27 cellular contexts compared by ENCODE assay signal in genomic region chr16:87881327-87882200, GRCh38. TPM values are rescaled to one million over a fixed set of nuclear protein-coding genes. Genes with fewer than 3 reads are reported as not detected.
A peak's percentile ranks its signal among the peaks of the same experiment; 100 is the strongest.
DNase-seq lines count a peak whose midpoint lies in the region; ATAC-seq, FAIRE-seq and TF ChIP-seq lines count a peak whose summit lies in the region.
"Had no signal": no experiment of that assay in that cellular context is flagged by ENCODE, and none has a peak within 500 bp of the region (broad histone marks: within the 10 kb centered on the region; RNA-seq: fewer than 3 reads in every experiment).

No MANE protein-coding gene starts in this region.

- no peak overlapping the region for H3K23ac ChIP-seq in mesendoderm (ENCODE audit: low read length)

- H4K20me1 ChIP-seq in K562 (replicated peaks; ENCODE audit: control insufficient read depth, insufficient read depth, low read length) (no peaks in the 10 kb centered on the region), GM23248 (ENCODE audit: insufficient read depth) (no peaks in the 10 kb centered on the region)

- no peak overlapping the region for H3K4ac ChIP-seq in mesendoderm (ENCODE audit: low read depth, low read length)

- no peak overlapping the region for H4K5ac ChIP-seq in mesendoderm (ENCODE audit: low read length)

- H3K9me3 Mint-ChIP-seq in stimulated activated naive CD8-positive, alpha-beta T cell treated with anti-CD3 and anti-CD28 coated beads, Interleukin-15, Interleukin-2, amounts not matched to agents 100 ng/mL and 50 ng/mL, for 24 hours, result peaks cover 8% of the 10 kb centered on the region
- H3K9me3 Mint-ChIP-seq: activated T-helper 17 cell treated with anti-CD3 and anti-CD28 coated beads, Interleukin-2, amount 50 U/mL, for 72 hours; naive B cell; stimulated activated effector memory CD8-positive, alpha-beta T cell treated with anti-CD3 and anti-CD28 coated beads, Interleukin-12 subunit alpha, Interleukin-12 subunit beta, amount 100 ng/mL, for 72 hours had no signal

- TF ChIP-seq EP300 in K562 (IDR thresholded peaks at IDR 0.05; ENCODE audit: low read length), result no peak

- no peak for DNase-seq in stimulated activated naive CD8-positive, alpha-beta T cell treated with anti-CD3 and anti-CD28 coated beads, Interleukin-15, Interleukin-2, amounts not matched to agents 100 U/mL and 50 U/mL, for 24 hours
- DNase-seq in K562 (ENCODE audit: extremely low read depth in 1 of 4, low spot score in 3 of 4), result no peak
- no peak for DNase-seq in mesendoderm
- DNase-seq in NCI-H510A (lab: John Stamatoyannopoulos, UW), result no peak
- no peak for DNase-seq in hypothalamus (lab: John Stamatoyannopoulos, UW)
- no peak for DNase-seq in GM23248
- DNase-seq: activated CD4-positive, alpha-beta T cell treated with anti-CD3 and anti-CD28 coated beads for 36 hours; activated CD8-positive, alpha-beta memory T cell treated with anti-CD3 and anti-CD28 coated beads, Interleukin-2, amount 10 ng/mL, durations not matched to agents 7 days and 5 days; CD4-positive, CD25-positive, alpha-beta regulatory T cell; DMS153; hippocampal formation; KBM-7; MV-4-11; naive B cell; NCI-H2107; NCI-H82; ovary; Right ventricle myocardium superior had no signal

- H2BK5ac ChIP-seq in mesendoderm (ENCODE audit: low read length), result no peak overlapping the region

- no peak for TF ChIP-seq POLR2A in K562 (conservative IDR thresholded peaks at IDR 0.05)

- H3K79me1 ChIP-seq in mesendoderm (ENCODE audit: low read length), result no peaks in the 10 kb centered on the region

- peaks cover 4% of the 10 kb centered on the region for H3K9me3 ChIP-seq in K562 (replicated peaks; ENCODE audit: control insufficient read depth, insufficient read depth, low read depth, low read length)
- no peaks in the 10 kb centered on the region for H3K9me3 ChIP-seq in GM23248 (ENCODE audit: low read depth)
- H3K9me3 ChIP-seq: ovary had no signal

- H3K27me3 ChIP-seq in K562 (ENCODE audit: control insufficient read depth in 2 of 2, insufficient read depth in 2 of 2, low read length in 2 of 2) (peaks cover 10 to 46% of the 10 kb centered on the region in 2 experiments; a peak in 4 of 5 replicates), mesendoderm (ENCODE audit: insufficient read depth, low read length, poor library complexity) (no peaks in the 10 kb centered on the region), GM23248 (replicated peaks; ENCODE audit: insufficient read depth) (no peaks in the 10 kb centered on the region; the same call in 1 of the 2 replicates)
- H3K27me3 ChIP-seq: ovary had no signal

- H2BK15ac ChIP-seq in mesendoderm (replicated peaks; ENCODE audit: low read depth), result no peak overlapping the region

- no peaks in the 10 kb centered on the region for H3K79me2 ChIP-seq in K562 (ENCODE audit: control insufficient read depth, insufficient read depth, low read length)
- H3K79me2 ChIP-seq in mesendoderm (ENCODE audit: control insufficient read depth, insufficient read depth, low read length), result no peaks in the 10 kb centered on the region
- H3K79me2 ChIP-seq in GM23248 (ENCODE audit: insufficient read depth), result no peaks in the 10 kb centered on the region

- TF ChIP-seq CTCF in K562 (IDR thresholded peaks at IDR 0.05 in 2 of 3, conservative IDR thresholded peaks at IDR 0.05 in 1 of 3; ENCODE audit: insufficient read depth in 2 of 3, low read depth in 1 of 3, low read length in 3 of 3), result no peak

- H3K27ac Mint-ChIP-seq in stimulated activated naive CD8-positive, alpha-beta T cell treated with anti-CD3 and anti-CD28 coated beads, Interleukin-15, Interleukin-2, amounts not matched to agents 100 ng/mL and 50 ng/mL, for 24 hours, result peak overlapping the region; percentile 36
- H3K27ac Mint-ChIP-seq: activated CD4-positive, alpha-beta T cell treated with anti-CD3 and anti-CD28 coated beads for 36 hours; activated CD8-positive, alpha-beta memory T cell treated with anti-CD3 and anti-CD28 coated beads, Interleukin-2, amount 10 ng/mL, durations not matched to agents 7 days and 5 days; CD4-positive, CD25-positive, alpha-beta regulatory T cell; naive B cell had no signal

- H3K18ac ChIP-seq in mesendoderm (ENCODE audit: low read length), result no peak overlapping the region

- no peak overlapping the region for H3K56ac ChIP-seq in mesendoderm (ENCODE audit: low read length)

- intact Hi-C loops in K562 (cut with micrococcal nuclease), result no loop called here

- 7% methylated on average over 19 of the region's 24 CpGs for WGBS in K562 (ENCODE audit: insufficient coverage, low coverage, missing lambda C conversion rate)
- no CpG with 5 or more reads among the region's 24 CpGs for WGBS in mesendoderm (ENCODE audit: extremely low coverage, insufficient coverage, low lambda C conversion rate)
- 63 to 72% methylated on average over 17 to 24 of the region's 24 CpGs for WGBS in GM23248 (ENCODE audit: low coverage in 1 of 2, low lambda C conversion rate in 2 of 2, missing lambda C conversion rate in 2 of 2), 2 experiments

- H3F3A ChIP-seq in GM23248 (ENCODE audit: insufficient read depth), result 0 out of 2 replicates have a peak, but pooled peaks cover 8% of the 10 kb centered on the region

- no peaks in the 10 kb centered on the region for H3K36me3 Mint-ChIP-seq in stimulated activated naive CD8-positive, alpha-beta T cell treated with anti-CD3 and anti-CD28 coated beads, Interleukin-15, Interleukin-2, amounts not matched to agents 100 ng/mL and 50 ng/mL, for 24 hours (ENCODE audit: low read depth)
- H3K36me3 Mint-ChIP-seq: CD4-positive, CD25-positive, alpha-beta regulatory T cell; naive B cell; stimulated activated effector memory CD8-positive, alpha-beta T cell treated with anti-CD3 and anti-CD28 coated beads, Interleukin-12 subunit alpha, Interleukin-12 subunit beta, amount 100 ng/mL, for 72 hours had no signal

- H3K27ac ChIP-seq in K562 (ENCODE audit: extremely low read depth, low read depth, low read length) (no peak overlapping the region), mesendoderm (ENCODE audit: low read depth, low read length) (peak overlapping the region; percentile 33), GM23248 (no peak overlapping the region)
- H3K27ac ChIP-seq: ovary had no signal

- no peak overlapping the region for H2AFZ ChIP-seq in K562 (ENCODE audit: low read depth, low read length)
- no peak overlapping the region for H2AFZ ChIP-seq in GM23248

- H3K4me2 ChIP-seq in K562 (ENCODE audit: insufficient read depth, low read length), result no peak overlapping the region; the same call in 1 of the 2 replicates
- H3K4me2 ChIP-seq in mesendoderm (ENCODE audit: low read length), result no peak overlapping the region
- H3K4me2 ChIP-seq in GM23248 (ENCODE audit: unreplicated experiment), result no peak overlapping the region

- H3K4me1 ChIP-seq in K562 (replicated peaks in 1 of 2; ENCODE audit: control insufficient read depth in 2 of 2, insufficient read depth in 2 of 2, low read length in 2 of 2), result peaks cover 0 to 13% of the 10 kb centered on the region in 2 experiments; a peak in 2 of 5 replicates
- H3K4me1 ChIP-seq in mesendoderm (ENCODE audit: control insufficient read depth, low read depth, low read length), result no peaks in the 10 kb centered on the region
- H3K4me1 ChIP-seq in GM23248 (ENCODE audit: insufficient read depth), result no peaks in the 10 kb centered on the region

- in situ Hi-C loops in K562 (cut with MboI), result no loop called here
- in situ Hi-C loops in GM23248 (cut with MboI), result no loop called here

- H3K27me3 Mint-ChIP-seq in stimulated activated naive CD8-positive, alpha-beta T cell treated with anti-CD3 and anti-CD28 coated beads, Interleukin-15, Interleukin-2, amounts not matched to agents 100 ng/mL and 50 ng/mL, for 24 hours, result no peaks in the 10 kb centered on the region
- H3K27me3 Mint-ChIP-seq: activated CD4-positive, alpha-beta T cell treated with anti-CD3 and anti-CD28 coated beads for 36 hours; CD4-positive, CD25-positive, alpha-beta regulatory T cell had no signal

- H4K8ac ChIP-seq in mesendoderm (ENCODE audit: low read depth, low read length), result no peak overlapping the region

- H3K9me1 ChIP-seq in K562 (ENCODE audit: control insufficient read depth, insufficient read depth, low read length), result no peaks in the 10 kb centered on the region

- H3K4me3 Mint-ChIP-seq in stimulated activated naive CD8-positive, alpha-beta T cell treated with anti-CD3 and anti-CD28 coated beads, Interleukin-15, Interleukin-2, amounts not matched to agents 100 ng/mL and 50 ng/mL, for 24 hours, result no peak overlapping the region
- H3K4me3 Mint-ChIP-seq: activated CD4-positive, alpha-beta T cell treated with anti-CD3 and anti-CD28 coated beads for 36 hours; activated CD8-positive, alpha-beta memory T cell treated with anti-CD3 and anti-CD28 coated beads, Interleukin-2, amount 10 ng/mL, durations not matched to agents 7 days and 5 days; activated T-helper 17 cell treated with anti-CD3 and anti-CD28 coated beads, Interleukin-2, amount 50 U/mL, for 72 hours; CD4-positive, CD25-positive, alpha-beta regulatory T cell; naive B cell; stimulated activated effector memory CD8-positive, alpha-beta T cell treated with anti-CD3 and anti-CD28 coated beads, Interleukin-12 subunit alpha, Interleukin-12 subunit beta, amount 100 ng/mL, for 72 hours had no signal

- ATAC-seq in stimulated activated naive CD8-positive, alpha-beta T cell treated with anti-CD3 and anti-CD28 coated beads, Interleukin-15, Interleukin-2, amounts not matched to agents 100 U/mL and 50 U/mL, for 24 hours, result no peak
- peak; percentile 68 for ATAC-seq in K562
- ATAC-seq: activated CD4-positive, alpha-beta T cell treated with anti-CD3 and anti-CD28 coated beads for 36 hours; activated CD8-positive, alpha-beta memory T cell treated with anti-CD3 and anti-CD28 coated beads, Interleukin-2, amount 10 ng/mL, durations not matched to agents 7 days and 5 days; activated T-helper 17 cell treated with anti-CD3 and anti-CD28 coated beads, Interleukin-2, amount 50 U/mL, for 72 hours had no signal

- CTCF ChIA-PET in K562 (lab: Yijun Ruan, JAX; ENCODE audit: low intra/inter-chr PET ratio), result no interaction called here

- no TSS peak for BruUV-seq in K562 (replicated peaks; lab: Mats Ljungman, UMichigan)

- peaks cover 23% of the 10 kb centered on the region for H3K4me1 Mint-ChIP-seq in stimulated activated naive CD8-positive, alpha-beta T cell treated with anti-CD3 and anti-CD28 coated beads, Interleukin-15, Interleukin-2, amounts not matched to agents 100 ng/mL and 50 ng/mL, for 24 hours (ENCODE audit: low read depth)
- H3K4me1 Mint-ChIP-seq: activated T-helper 17 cell treated with anti-CD3 and anti-CD28 coated beads, Interleukin-2, amount 50 U/mL, for 72 hours; CD4-positive, CD25-positive, alpha-beta regulatory T cell had no signal

- TF ChIP-seq RAD21 in K562 (CRISPR knock-in tag; conservative IDR thresholded peaks at IDR 0.05 in 1 of 2, IDR thresholded peaks at IDR 0.05 in 1 of 2), result no peak

- POLR2A ChIA-PET in K562 (lab: Yijun Ruan, JAX), result interaction anchor here (0.5 kb wide), 1 partner anchor 32 kb away, joined by 3 read pairs; no protein-coding TSS in a partner anchor

- H3K9ac ChIP-seq in K562 (ENCODE audit: insufficient read depth in 1 of 2, low read depth in 2 of 2, low read length in 2 of 2) (no peak overlapping the region), mesendoderm (ENCODE audit: low read length) (no peak overlapping the region), GM23248 (no peak overlapping the region)

- no peak overlapping the region for H2BK120ac ChIP-seq in mesendoderm (ENCODE audit: low read depth, low read length)

- FAIRE-seq in K562 (lab: Jason Lieb, UNC), result no peak
- FAIRE-seq: bronchial epithelial cell, H54, keratinocyte had no signal

- H3K4me3 ChIP-seq in K562 (no peak overlapping the region), mesendoderm (ENCODE audit: low read length) (no peak overlapping the region), GM23248 (no peak overlapping the region)
- H3K4me3 ChIP-seq: lung, ovary had no signal

- H3K36me3 ChIP-seq in K562 (ENCODE audit: control insufficient read depth, insufficient read depth, low read length), result no peaks in the 10 kb centered on the region
- no peaks in the 10 kb centered on the region for H3K36me3 ChIP-seq in mesendoderm (ENCODE audit: control insufficient read depth, insufficient read depth, low read length)
- H3K36me3 ChIP-seq in GM23248 (ENCODE audit: low read depth), result no peaks in the 10 kb centered on the region
- H3K36me3 ChIP-seq: ovary had no signal

- H2AK5ac ChIP-seq in mesendoderm (ENCODE audit: low read length), result no peak overlapping the region

- H3K9me2 ChIP-seq in GM23248 (ENCODE audit: insufficient read depth), result no peaks in the 10 kb centered on the region

RNA-seq across cellular contexts. Expression of gene SLC7A5, which starts 12.3 kb away (rescaled TPM):
- total RNA-seq in K562 (2011; cell fraction: chromatin; rRNA removed; ENCODE audit: low replicate concordance), result 56.8 and 152 TPM in 2 replicates
- 157 and 188 TPM in 2 replicates for total RNA-seq in K562 (2011; cell fraction: nucleolus; rRNA removed)
- total RNA-seq in K562 (2011; cell fraction: nucleoplasm; rRNA removed), result 147 and 156 TPM in 2 replicates
- 60.8 and 75.7 TPM in 2 replicates for total RNA-seq in K562 (2014; rRNA removed)
- total RNA-seq in K562 (2014; rRNA removed; fragmentation: Illumina TruSeq; extraction: Trizol), result 16.9 and 18.6 TPM in 2 replicates
- 18.2 and 21.2 TPM in 2 replicates for total RNA-seq in K562 (2015; rRNA removed; fragmentation: Illumina TruSeq; extraction: Trizol)
- total RNA-seq in K562 (2021), result 187 and 220 TPM in 2 replicates
- 14.2 and 19.4 TPM in 2 replicates for polyA plus RNA-seq in K562 (2011; rRNA removed)
- polyA plus RNA-seq in K562 (2011; cell fraction: cytosol; rRNA removed), result 25.5 and 34.2 TPM in 2 replicates
- 35.3 and 43.3 TPM in 2 replicates for polyA plus RNA-seq in K562 (2011; cell fraction: nucleus; rRNA removed)
- 65.7 and 239 TPM in 2 replicates for polyA plus RNA-seq in K562 (2012)
- polyA plus RNA-seq in K562 (2014; fragmentation: Illumina TruSeq; extraction: Trizol), result 97.4 and 161 TPM in 2 replicates
- 1 to 10 TPM; 1.9 to 4.9 TPM for polyA plus RNA-seq in K562 (2014; fragmentation: Nextera tagmentation; extraction: Ambion mirVana)
- 78.0 and 83.8 TPM in 2 replicates for polyA plus RNA-seq in K562 (2014; rRNA removed)
- polyA minus RNA-seq in K562 (2011; rRNA and poly(A)+ RNA removed), result 11.7 and 15.5 TPM in 2 replicates
- polyA minus RNA-seq in K562 (2011; cell fraction: cytosol; rRNA and poly(A)+ RNA removed), result 39.4 and 72.3 TPM in 2 replicates
- polyA minus RNA-seq in K562 (2011; cell fraction: nucleus; rRNA and poly(A)+ RNA removed), result 18.2 and 21.2 TPM in 2 replicates
- polyA plus RNA-seq in mesendoderm (2013, experiment 1 of 2), result 742 TPM
- polyA plus RNA-seq in mesendoderm (2013, experiment 2 of 2), result 732 TPM
- 79.0 and 99.5 TPM in 2 replicates for total RNA-seq in GM23248 (2014; rRNA removed; shearing (Covaris generic))
- polyA plus RNA-seq in GM23248 (2016; fragmentation: Nextera tagmentation; extraction: Ambion mirVana), result 69.0 and 69.9 TPM in 2 replicates

RNA-seq across cellular contexts. Expression of gene CA5A, which starts 54.8 kb away (rescaled TPM):
- total RNA-seq in K562 (2011; cell fraction: chromatin; rRNA removed; ENCODE audit: low replicate concordance), result not detected in 2 replicates
- total RNA-seq in K562 (2011; cell fraction: nucleolus; rRNA removed), result 0.66 TPM in 1 of 2 replicates, not detected in the other
- total RNA-seq in K562 (2011; cell fraction: nucleoplasm; rRNA removed), result not detected in 2 replicates
- total RNA-seq in K562 (2014; rRNA removed) (not detected in 2 replicates), K562 (2014; rRNA removed; fragmentation: Illumina TruSeq; extraction: Trizol) (not detected in 2 replicates), K562 (2015; rRNA removed; fragmentation: Illumina TruSeq; extraction: Trizol) (not detected in 2 replicates), K562 (2021) (not detected in 2 replicates)
- polyA plus RNA-seq in K562 (2011; rRNA removed) (not detected in 2 replicates), K562 (2014; fragmentation: Illumina TruSeq; extraction: Trizol) (not detected in 2 replicates), K562 (2014; fragmentation: Nextera tagmentation; extraction: Ambion mirVana) (not detected), K562 (2014; rRNA removed) (not detected in 2 replicates), GM23248 (2016; fragmentation: Nextera tagmentation; extraction: Ambion mirVana) (not detected in 2 replicates)
- not detected in 2 replicates for polyA plus RNA-seq in K562 (2011; cell fraction: cytosol; rRNA removed)
- 0.18 TPM in 1 of 2 replicates, not detected in the other for polyA plus RNA-seq in K562 (2011; cell fraction: nucleus; rRNA removed)
- 0.07 and 0.15 TPM in 2 replicates for polyA plus RNA-seq in K562 (2012)
- 0.04 TPM in 1 of 2 replicates, not detected in the other for polyA minus RNA-seq in K562 (2011; rRNA and poly(A)+ RNA removed)
- not detected in 2 replicates for polyA minus RNA-seq in K562 (2011; cell fraction: cytosol; rRNA and poly(A)+ RNA removed)
- not detected in 2 replicates for polyA minus RNA-seq in K562 (2011; cell fraction: nucleus; rRNA and poly(A)+ RNA removed)
- 0.06 TPM for polyA plus RNA-seq in mesendoderm (2013, experiment 1 of 2)
- not detected for polyA plus RNA-seq in mesendoderm (2013, experiment 2 of 2)
- not detected in 2 replicates for total RNA-seq in GM23248 (2014; rRNA removed; shearing (Covaris generic))
- total RNA-seq: activated CD4-positive, alpha-beta T cell treated with anti-CD3 and anti-CD28 coated beads for 36 hours; activated CD8-positive, alpha-beta memory T cell treated with anti-CD3 and anti-CD28 coated beads, Interleukin-2, amount 10 ng/mL, durations not matched to agents 7 days and 5 days; activated T-helper 17 cell treated with anti-CD3 and anti-CD28 coated beads, Interleukin-2, amount 50 U/mL, for 72 hours; bronchial epithelial cell; CD4-positive, CD25-positive, alpha-beta regulatory T cell; fibroblast of villous mesenchyme; OCI-LY7; ovary; Right ventricle myocardium superior had no signal
- polyA plus RNA-seq: CD4-positive, CD25-positive, alpha-beta regulatory T cell; keratinocyte had no signal
